Comparison of ENCODE assay signal across 3 cellular contexts in the genomic region with DNA sequence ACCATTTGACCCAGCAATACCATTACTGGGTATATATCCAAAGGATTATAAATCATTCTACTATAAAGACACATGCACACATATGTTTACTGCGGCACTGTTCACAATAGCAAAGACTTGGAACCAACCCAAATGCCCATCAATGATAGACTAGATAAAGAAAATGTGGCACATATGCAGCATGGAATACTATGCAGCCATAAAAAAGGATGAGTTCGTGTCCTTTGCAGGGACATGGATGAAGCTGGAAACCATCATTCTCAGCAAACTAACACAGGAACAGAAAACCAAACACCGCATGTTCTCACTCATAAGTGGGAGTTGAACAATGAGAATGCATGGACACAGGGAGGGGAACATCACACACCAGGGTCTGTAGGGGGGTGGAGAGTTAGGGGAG. TPM values are rescaled to one million over a fixed set of nuclear protein-coding genes. Genes with fewer than 3 reads are reported as not detected.
A peak's percentile ranks its signal among the peaks of the same experiment; 100 is the strongest.
DNase-seq lines count a peak whose midpoint lies in the region; ATAC-seq, FAIRE-seq and TF ChIP-seq lines count a peak whose summit lies in the region.
"Not testable (repeated sequence)": the region's sequence is repeated elsewhere in the genome, so short reads cannot be mapped to it uniquely, and the experiment has no call there.
"Had no signal": no experiment of that assay in that cellular context is flagged by ENCODE, and none has a peak within 500 bp of the region (broad histone marks: within the 10 kb centered on the region; RNA-seq: fewer than 3 reads in every experiment).

No MANE protein-coding gene starts in this region.

- not testable (repeated sequence) for ATAC-seq in K562

- TF ChIP-seq RAD21 in K562 (CRISPR knock-in tag; conservative IDR thresholded peaks at IDR 0.05 in 1 of 2, IDR thresholded peaks at IDR 0.05 in 1 of 2): not testable (repeated sequence)

- not testable (repeated sequence) for TF ChIP-seq EP300 in K562 (IDR thresholded peaks at IDR 0.05; ENCODE audit: low read length)

- not testable (repeated sequence) for H3K9ac ChIP-seq in K562 (ENCODE audit: insufficient read depth in 1 of 2, low read depth in 2 of 2, low read length in 2 of 2)

- not testable (repeated sequence) for DNase-seq in K562 (ENCODE audit: extremely low read depth in 1 of 4, low spot score in 3 of 4)

- H3K27ac ChIP-seq in HEK293 (ENCODE audit: extremely low read depth, low read depth, low read length); K562 (ENCODE audit: extremely low read depth, low read depth, low read length): not testable (repeated sequence)

- not testable (repeated sequence) for H3K4me3 ChIP-seq in HEK293 (ENCODE audit: low read depth, low read length); K562

- BruUV-seq in K562 (replicated peaks; lab: Mats Ljungman, UMichigan): not testable (repeated sequence)

- FAIRE-seq in K562 (lab: Jason Lieb, UNC): not testable (repeated sequence)

- intact Hi-C loops in K562 (cut with micrococcal nuclease): not testable (repeated sequence)

- POLR2A ChIA-PET in HEK293 (lab: Yijun Ruan, JAX); K562 (lab: Yijun Ruan, JAX): not testable (repeated sequence)

- H3K4me1 ChIP-seq in HEK293 (ENCODE audit: control insufficient read depth, insufficient read depth, low read length); K562 (replicated peaks in 1 of 2; ENCODE audit: control insufficient read depth in 2 of 2, insufficient read depth in 2 of 2, low read length in 2 of 2): not testable (repeated sequence)

- 0% methylated on average over 1 of the region's 3 CpGs for WGBS in K562 (ENCODE audit: insufficient coverage, low coverage, missing lambda C conversion rate)

- not testable (repeated sequence) for H3K27me3 ChIP-seq in K562 (ENCODE audit: control insufficient read depth in 2 of 2, insufficient read depth in 2 of 2, low read length in 2 of 2)

- in situ Hi-C loops in K562 (cut with MboI): not testable (repeated sequence)

- not testable (repeated sequence) for H3K9me1 ChIP-seq in K562 (ENCODE audit: control insufficient read depth, insufficient read depth, low read length)

- TF ChIP-seq CTCF in HEK293 (tag by site-specific recombination; IDR thresholded peaks at IDR 0.05); K562 (IDR thresholded peaks at IDR 0.05 in 2 of 3, conservative IDR thresholded peaks at IDR 0.05 in 1 of 3; ENCODE audit: insufficient read depth in 2 of 3, low read depth in 1 of 3, low read length in 3 of 3): not testable (repeated sequence)

- not testable (repeated sequence) for H3K4me2 ChIP-seq in K562 (ENCODE audit: insufficient read depth, low read length)

- not testable (repeated sequence) for H4K20me1 ChIP-seq in K562 (replicated peaks; ENCODE audit: control insufficient read depth, insufficient read depth, low read length)

- H3K9me3 ChIP-seq in HEK293 (ENCODE audit: control insufficient read depth, insufficient read depth, low read depth, low read length); K562 (replicated peaks; ENCODE audit: control insufficient read depth, insufficient read depth, low read depth, low read length): not testable (repeated sequence)

- H2AFZ ChIP-seq in K562 (ENCODE audit: low read depth, low read length): not testable (repeated sequence)

- not testable (repeated sequence) for H3K36me3 ChIP-seq in HEK293 (ENCODE audit: control insufficient read depth in 2 of 2, insufficient read depth in 1 of 2, low read length in 2 of 2); K562 (ENCODE audit: control insufficient read depth, insufficient read depth, low read length)

- CTCF ChIA-PET in HEK293 (lab: Yijun Ruan, JAX); K562 (lab: Yijun Ruan, JAX; ENCODE audit: low intra/inter-chr PET ratio): not testable (repeated sequence)

- not testable (repeated sequence) for TF ChIP-seq POLR2A in K562 (conservative IDR thresholded peaks at IDR 0.05)

- H3K79me2 ChIP-seq in K562 (ENCODE audit: control insufficient read depth, insufficient read depth, low read length): not testable (repeated sequence)

TF ChIP-seq in HEK293, 187 proteins besides CTCF, POLR2A, EP300 and RAD21:
- TF ChIP-seq ZNF280D (tag by site-specific recombination; IDR thresholded peaks at IDR 0.05): 0 out of 2 replicates have a peak, but pooled peaks have one; percentile 44
- peak; percentile 90 for TF ChIP-seq ZNF146 (tag by site-specific recombination; IDR thresholded peaks at IDR 0.05)
TF ChIP-seq in HEK293: peak in this region for 2; not testable (repeated sequence) for 185.

TF ChIP-seq in K562, 482 proteins besides CTCF, POLR2A, EP300 and RAD21:
- TF ChIP-seq ZNF146 (CRISPR knock-in tag; IDR thresholded peaks at IDR 0.05; ENCODE audit: unreplicated experiment) (peak; percentile 87), BCOR (IDR thresholded peaks at IDR 0.05) (peak; percentile 76), RBM25 (IDR thresholded peaks at IDR 0.05; ENCODE audit: low read depth, low read length, severe bottlenecking) (peak; percentile 15), SMARCA5 (IDR thresholded peaks at IDR 0.05) (peak; percentile 70), KDM1A (IDR thresholded peaks at IDR 0.05) (peak in 1 of 2 experiments; percentile 63; a peak in 2 of 4 replicates), HDAC2 (IDR thresholded peaks at IDR 0.05) (peak; percentile 22; the same call in 1 of the 2 replicates)

RNA-seq across cellular contexts. Expression of gene ANLN, which starts 6.4 kb away (rescaled TPM):
- total RNA-seq in K562 (2011; cell fraction: chromatin; rRNA removed; ENCODE audit: low replicate concordance): 109 and 164 TPM in 2 replicates
- 32.2 and 33.3 TPM in 2 replicates for total RNA-seq in K562 (2011; cell fraction: nucleolus; rRNA removed)
- 73.6 and 93.8 TPM in 2 replicates for total RNA-seq in K562 (2011; cell fraction: nucleoplasm; rRNA removed)
- total RNA-seq in K562 (2014; rRNA removed) (31.3 and 36.6 TPM in 2 replicates), K562 (2014; rRNA removed; fragmentation: Illumina TruSeq; extraction: Trizol) (53.2 and 56.1 TPM in 2 replicates), K562 (2015; rRNA removed; fragmentation: Illumina TruSeq; extraction: Trizol) (63.0 and 66.2 TPM in 2 replicates), K562 (2021) (50.3 and 58.2 TPM in 2 replicates)
- polyA plus RNA-seq in K562 (2011; rRNA removed) (38.7 and 46.1 TPM in 2 replicates), K562 (2014; fragmentation: Illumina TruSeq; extraction: Trizol) (31.2 and 51.2 TPM in 2 replicates), K562 (2014; fragmentation: Nextera tagmentation; extraction: Ambion mirVana) (10 to 100 TPM; 18.1 to 37.3 TPM), K562 (2014; rRNA removed) (23.9 and 25.8 TPM in 2 replicates)
- 11.7 and 20.2 TPM in 2 replicates for polyA plus RNA-seq in K562 (2011; cell fraction: cytosol; rRNA removed)
- polyA plus RNA-seq in K562 (2011; cell fraction: nucleus; rRNA removed): 74.2 and 149 TPM in 2 replicates
- polyA plus RNA-seq in K562 (2012): 20.9 and 29.6 TPM in 2 replicates
- polyA minus RNA-seq in K562 (2011; rRNA and poly(A)+ RNA removed): 122 and 166 TPM in 2 replicates
- polyA minus RNA-seq in K562 (2011; cell fraction: cytosol; rRNA and poly(A)+ RNA removed): 60.1 and 67.3 TPM in 2 replicates
- polyA minus RNA-seq in K562 (2011; cell fraction: nucleus; rRNA and poly(A)+ RNA removed): 50.6 and 151 TPM in 2 replicates
- polyA plus RNA-seq: CD4-positive, alpha-beta memory T cell had no signal
